9 cellular contexts compared by ENCODE assay signal in the genomic region with DNA sequence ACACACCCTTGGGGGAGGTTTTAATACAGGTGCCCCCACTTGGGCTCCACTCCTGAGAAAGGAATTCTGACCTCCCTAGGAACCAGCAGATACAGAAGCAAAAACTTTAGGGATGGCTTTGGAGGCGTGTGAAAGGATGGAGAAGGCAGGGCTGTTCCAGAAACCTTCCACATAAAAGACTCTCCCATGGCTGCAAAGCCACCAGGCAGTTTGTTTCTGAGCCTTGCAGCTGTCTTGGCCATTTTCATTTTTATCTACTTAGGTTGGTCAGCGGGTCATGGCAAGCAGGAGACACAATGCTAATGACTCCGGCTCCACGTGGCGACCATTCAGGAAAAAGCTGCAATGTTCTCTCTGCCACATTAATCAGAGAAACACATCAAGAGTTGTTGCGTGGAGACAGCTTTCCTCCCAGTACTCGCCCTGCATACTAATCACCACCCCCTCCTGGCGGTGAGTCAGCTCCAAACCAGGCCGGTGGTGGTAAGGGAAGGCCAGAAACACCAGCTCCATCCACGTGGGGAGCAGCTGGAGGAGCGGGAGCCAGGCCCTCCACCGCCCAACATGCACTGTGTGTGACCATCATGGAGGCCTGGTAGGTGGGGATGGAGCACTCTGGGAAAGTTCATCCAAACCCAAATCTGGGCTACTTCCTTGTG. TPM values are rescaled to one million over a fixed set of nuclear protein-coding genes. Genes with fewer than 3 reads are reported as not detected.
A peak's percentile ranks its signal among the peaks of the same experiment; 100 is the strongest.
DNase-seq lines count a peak whose midpoint lies in the region; ATAC-seq, FAIRE-seq and TF ChIP-seq lines count a peak whose summit lies in the region.
"Had no signal": no experiment of that assay in that cellular context is flagged by ENCODE, and none has a peak within 500 bp of the region (broad histone marks: within the 10 kb centered on the region; RNA-seq: fewer than 3 reads in every experiment).

No MANE protein-coding gene starts in this region.

- TF ChIP-seq EP300 in A549 (IDR thresholded peaks at IDR 0.05) = no peak

- H4K8ac ChIP-seq in trophoblast cell (ENCODE audit: low read depth, low read length) = no peak overlapping the region

- no peak overlapping the region for H2BK120ac ChIP-seq in trophoblast cell (ENCODE audit: insufficient read depth, low read length, poor library complexity)

- no peak overlapping the region for H3K23ac ChIP-seq in trophoblast cell (ENCODE audit: low read length)

- TF ChIP-seq RAD21 in A549 (conservative IDR thresholded peaks at IDR 0.05 in 1 of 2, IDR thresholded peaks at IDR 0.05 in 1 of 2) = peak; percentile 35 to 54; a peak in 3 of 5 replicates

- H3K4me2 ChIP-seq in A549 (peak overlapping the region; percentile 3; the same call in 1 of the 3 replicates), trophoblast cell (ENCODE audit: low read length) (no peak overlapping the region)

- H3K9me3 ChIP-seq in A549 (peaks cover 14% of the 10 kb centered on the region), trophoblast cell (ENCODE audit: insufficient read depth, low read depth, low read length) (peaks cover 6% of the 10 kb centered on the region), thyroid gland (no peaks in the 10 kb centered on the region)

- no peaks in the 10 kb centered on the region for H3K4me1 Mint-ChIP-seq in activated CD8-positive, alpha-beta T cell treated with anti-CD3 and anti-CD28 coated beads for 36 hours (ENCODE audit: low read depth)

- no peak overlapping the region for H2AFZ ChIP-seq in trophoblast cell (ENCODE audit: insufficient read depth, low read length, poor library complexity)

- H3K4me3 Mint-ChIP-seq in activated CD8-positive, alpha-beta T cell treated with anti-CD3 and anti-CD28 coated beads for 36 hours = no peak overlapping the region
- H3K4me3 Mint-ChIP-seq: activated naive CD4-positive, alpha-beta T cell treated with anti-CD3 and anti-CD28 coated beads, Interleukin-2, amount 50 U/mL, for 24 hours had no signal

- no peak overlapping the region for H3K27ac Mint-ChIP-seq in activated CD8-positive, alpha-beta T cell treated with anti-CD3 and anti-CD28 coated beads for 36 hours
- H3K27ac Mint-ChIP-seq: activated naive CD4-positive, alpha-beta T cell treated with anti-CD3 and anti-CD28 coated beads, Interleukin-2, amount 50 U/mL, for 24 hours had no signal

- H3K4me3 ChIP-seq in A549 (no peak overlapping the region), fibroblast of pulmonary artery (replicated peaks; ENCODE audit: low read depth, low read length) (no peak overlapping the region), trophoblast cell (ENCODE audit: low read depth, low read length) (no peak overlapping the region), thyroid gland (replicated peaks in 1 of 3) (no peak overlapping the region)

- ATAC-seq in A549 = peak; percentile 87 to 93
- ATAC-seq in activated CD8-positive, alpha-beta T cell treated with anti-CD3 and anti-CD28 coated beads for 36 hours = no peak
- ATAC-seq in HG03135 (IDR thresholded peaks at IDR 0.05; ENCODE audit: unreplicated experiment) = no peak

- H3K27ac ChIP-seq in A549 (peak overlapping the region; percentile 31 to 77; a peak in 4 of 6 replicates), trophoblast cell (ENCODE audit: low read depth, low read length) (no peak overlapping the region), thyroid gland (no peak overlapping the region)

- no peak overlapping the region for H3K18ac ChIP-seq in trophoblast cell (ENCODE audit: low read length)

- no peaks in the 10 kb centered on the region for H3K9me3 Mint-ChIP-seq in activated CD8-positive, alpha-beta T cell treated with anti-CD3 and anti-CD28 coated beads for 36 hours
- H3K9me3 Mint-ChIP-seq: activated naive CD4-positive, alpha-beta T cell treated with anti-CD3 and anti-CD28 coated beads, Interleukin-2, amount 50 U/mL, for 24 hours had no signal

- H4K91ac ChIP-seq in trophoblast cell (ENCODE audit: low read depth, low read length) = no peak overlapping the region

- no peak overlapping the region for H2AK5ac ChIP-seq in trophoblast cell (ENCODE audit: low read length)

- in situ Hi-C loops in GM13977 (cut with MboI; ENCODE audit: low pct_unique_long_range_greater_than_20kb, low sequenced_read_pairs, unreplicated experiment) = loop anchor here (10.0 to 25.0 kb wide), 2 partner anchors 145 to 347 kb away; no protein-coding TSS in a partner anchor

- H2BK5ac ChIP-seq in trophoblast cell (ENCODE audit: low read depth, low read length, poor library complexity) = no peak overlapping the region

- H3K27me3 Mint-ChIP-seq in activated CD8-positive, alpha-beta T cell treated with anti-CD3 and anti-CD28 coated beads for 36 hours = no peaks in the 10 kb centered on the region
- H3K27me3 Mint-ChIP-seq: activated naive CD4-positive, alpha-beta T cell treated with anti-CD3 and anti-CD28 coated beads, Interleukin-2, amount 50 U/mL, for 24 hours had no signal

- no peaks in the 10 kb centered on the region for H3K79me1 ChIP-seq in trophoblast cell (ENCODE audit: low read length)

- DNase-seq in A549 (ENCODE audit: low read depth in 1 of 2, low spot score in 1 of 2) (peak; percentile 51 to 66), GM13977 (ENCODE audit: low spot score) (no peak), SK-N-DZ (ENCODE audit: low spot score) (peak; percentile 88), fibroblast of pulmonary artery (ENCODE audit: low read depth) (peak; percentile 89), trophoblast cell (peak; percentile 75 to 83), thyroid gland (no peak)
- DNase-seq in activated CD8-positive, alpha-beta T cell treated with anti-CD3 and anti-CD28 coated beads for 36 hours = no peak

- no peak overlapping the region for H2BK12ac ChIP-seq in trophoblast cell (ENCODE audit: low read length)

- H3K9ac ChIP-seq in trophoblast cell (ENCODE audit: low read length) = no peak overlapping the region

- no peaks in the 10 kb centered on the region for H3K79me2 ChIP-seq in trophoblast cell (ENCODE audit: control insufficient read depth, insufficient read depth, low read length, poor library complexity)

- H3K14ac ChIP-seq in trophoblast cell (ENCODE audit: low read length) = no peak overlapping the region

- POLR2A ChIA-PET in A549 (lab: Yijun Ruan, JAX) = interaction anchor here (0.6 to 1.2 kb wide), 5 partner anchors 14 to 155 kb away, joined by 3 to 6 read pairs (median 4); no protein-coding TSS in a partner anchor
- POLR2A ChIA-PET in activated CD8-positive, alpha-beta T cell treated with anti-CD3 and anti-CD28 coated beads for 36 hours (lab: Charles Lee) = no interaction called here

- no peak for FAIRE-seq in A549 (lab: Jason Lieb, UNC)

- H3K36me3 ChIP-seq in trophoblast cell (ENCODE audit: control insufficient read depth in 1 of 2, insufficient read depth in 2 of 2, low read length in 2 of 2) (no peaks in the 10 kb centered on the region), thyroid gland (no peaks in the 10 kb centered on the region)

- no peaks in the 10 kb centered on the region for H3K36me3 Mint-ChIP-seq in activated CD8-positive, alpha-beta T cell treated with anti-CD3 and anti-CD28 coated beads for 36 hours (ENCODE audit: low read depth)
- H3K36me3 Mint-ChIP-seq: activated naive CD4-positive, alpha-beta T cell treated with anti-CD3 and anti-CD28 coated beads, Interleukin-2, amount 50 U/mL, for 24 hours had no signal

- CTCF ChIA-PET in A549 (lab: Yijun Ruan, JAX) = interaction anchor here (0.7 to 16.5 kb wide), 15 partner anchors 10 to 185 kb away, joined by 3 to 481 read pairs (median 4); a partner anchor contains a TSS
- CTCF ChIA-PET in activated CD8-positive, alpha-beta T cell treated with anti-CD3 and anti-CD28 coated beads for 36 hours (lab: Charles Lee) = interaction anchor here (0.7 to 8.9 kb wide), 7 partner anchors 11 to 191 kb away, joined by 3 to 133 read pairs (median 7); a partner anchor contains a TSS

- WGBS in A549 (ENCODE audit: missing lambda C conversion rate) = 58% methylated on average over 12 of the region's 12 CpGs
- no CpG with 5 or more reads among the region's 12 CpGs for whole genome bisulfite sequencing in trophoblast cell (ENCODE audit: extremely low coverage, insufficient coverage, insufficient read length)
- WGBS in thyroid gland, 2 donors = 62 to 79% methylated on average over 8 to 11 of the region's 12 CpGs

- H3K27me3 ChIP-seq in trophoblast cell (ENCODE audit: insufficient read depth, low read length) (no peaks in the 10 kb centered on the region), thyroid gland (no peaks in the 10 kb centered on the region)

- no peak overlapping the region for H4K12ac ChIP-seq in trophoblast cell (ENCODE audit: low read depth, low read length)

- TF ChIP-seq POLR2A in A549 (IDR thresholded peaks at IDR 0.05; ENCODE audit: low read length) = no peak
- TF ChIP-seq POLR2A in thyroid gland (IDR thresholded peaks at IDR 0.05) = no peak

- H3K4ac ChIP-seq in trophoblast cell (ENCODE audit: low read depth, low read length) = no peak overlapping the region

- TF ChIP-seq CTCF in A549 (IDR thresholded peaks at IDR 0.05) (no peak), GM13977 (IDR thresholded peaks at IDR 0.05; ENCODE audit: extremely low read depth, insufficient read depth, missing control alignments) (peak; percentile 25), fibroblast of pulmonary artery (IDR thresholded peaks at IDR 0.05; ENCODE audit: low read length, missing control alignments) (peak; percentile 42), thyroid gland (IDR thresholded peaks at IDR 0.05) (no peak)
- TF ChIP-seq CTCF in activated CD8-positive, alpha-beta T cell treated with anti-CD3 and anti-CD28 coated beads for 36 hours (IDR thresholded peaks at IDR 0.05) = no peak

- peaks cover 11% of the 10 kb centered on the region; the same call in 2 of the 3 replicates for H3K4me1 ChIP-seq in A549
- H3K4me1 ChIP-seq in trophoblast cell (ENCODE audit: control insufficient read depth in 1 of 2, insufficient read depth in 2 of 2, low read length in 2 of 2) = no peaks in the 10 kb centered on the region
- H3K4me1 ChIP-seq in thyroid gland = no peaks in the 10 kb centered on the region

- intact Hi-C loops in activated CD8-positive, alpha-beta T cell treated with anti-CD3 and anti-CD28 coated beads for 36 hours (cut with micrococcal nuclease) = no loop called here
- intact Hi-C loops in thyroid gland (cut with DNase I) = no loop called here

RNA-seq across cellular contexts. Expression of a gene that starts 30.9 kb away (rescaled TPM):
- polyA plus RNA-seq in A549 (2011; rRNA removed) (12.5 and 18.1 TPM in 2 replicates), A549 (2017; fragmentation: RNase III; extraction: RNeasy Plus Mini Kit Qiagen cat#74134 plus additional on column Dnase treatment) (20.1 to 31.0 TPM (median 28.3 TPM) in 3 replicates)
- polyA plus RNA-seq in A549 (2012; cell fraction: cytosol; rRNA removed) = 15.1 and 25.7 TPM in 2 replicates
- 25.5 and 31.5 TPM in 2 replicates for polyA plus RNA-seq in A549 (2012; cell fraction: nucleus; rRNA removed)
- 11.5 and 15.0 TPM in 2 replicates for polyA minus RNA-seq in A549 (2011; rRNA and poly(A)+ RNA removed)
- 18.1 and 20.5 TPM in 2 replicates for polyA plus RNA-seq in SK-N-DZ (2014; cell fraction: cytosol; rRNA removed)
- 10.6 and 12.5 TPM in 2 replicates for polyA plus RNA-seq in SK-N-DZ (2014; cell fraction: nucleus; rRNA removed)
- polyA plus RNA-seq in trophoblast cell (2013) = 21.4 and 23.0 TPM in 2 replicates
- total RNA-seq in activated CD8-positive, alpha-beta T cell treated with anti-CD3 and anti-CD28 coated beads for 36 hours = 10 to 100 TPM; 36.2 to 37.7 TPM
- total RNA-seq in thyroid gland = 100 to 1,000 TPM in 1 of 4 donors, 10 to 100 TPM in 3; 43.9 to 103 (median 78.4) TPM

RNA-seq across cellular contexts. Expression of a gene that starts 38.7 kb away (rescaled TPM):
- polyA plus RNA-seq in A549 (2011; rRNA removed) (13.9 and 15.2 TPM in 2 replicates), A549 (2017; fragmentation: RNase III; extraction: RNeasy Plus Mini Kit Qiagen cat#74134 plus additional on column Dnase treatment) (8.9 to 9.6 TPM (median 8.9 TPM) in 3 replicates)
- polyA plus RNA-seq in A549 (2012; cell fraction: cytosol; rRNA removed) = 5.2 and 7.2 TPM in 2 replicates
- polyA plus RNA-seq in A549 (2012; cell fraction: nucleus; rRNA removed) = 3.9 and 5.1 TPM in 2 replicates
- 12.4 and 15.7 TPM in 2 replicates for polyA minus RNA-seq in A549 (2011; rRNA and poly(A)+ RNA removed)
- 22.1 and 24.0 TPM in 2 replicates for polyA plus RNA-seq in SK-N-DZ (2014; cell fraction: cytosol; rRNA removed)
- 8.5 and 11.2 TPM in 2 replicates for polyA plus RNA-seq in SK-N-DZ (2014; cell fraction: nucleus; rRNA removed)
- 14.3 and 14.4 TPM in 2 replicates for polyA plus RNA-seq in trophoblast cell (2013)
- total RNA-seq in activated CD8-positive, alpha-beta T cell treated with anti-CD3 and anti-CD28 coated beads for 36 hours = 1 to 10 TPM; 8.8 to 9.6 TPM
- total RNA-seq in thyroid gland = 10 to 100 TPM; 37.6 to 59.5 (median 44.6) TPM

Comparison
In these comparisons a context has a peak if more than half of its experiments do, and no peak if none do; other contexts are left out.
1. ATAC-seq: peak in A549 (2 of 2); none in activated CD8-positive, alpha-beta T cell treated with anti-CD3 and anti-CD28 coated beads for 36 hours (single experiment) and HG03135 (single experiment).
2. DNase-seq: peak in A549 (2 of 2), SK-N-DZ (single experiment), fibroblast of pulmonary artery (single experiment) and trophoblast cell (2 of 2); none in GM13977 (single experiment), activated CD8-positive, alpha-beta T cell treated with anti-CD3 and anti-CD28 coated beads for 36 hours (single experiment) and thyroid gland (0 of 2).
3. H3K27ac ChIP-seq: peak in A549 (2 of 2); none in trophoblast cell (single experiment) and thyroid gland (0 of 3).
4. CTCF ChIP-seq: peak in GM13977 (single experiment) and fibroblast of pulmonary artery (single experiment); none in A549 (single experiment), activated CD8-positive, alpha-beta T cell treated with anti-CD3 and anti-CD28 coated beads for 36 hours (single experiment) and thyroid gland (0 of 6).